Comparison of ENCODE assay signal across 39 cellular contexts in genomic region chrX:96098471-96098870, GRCh38.
"Had no signal": no experiment of that assay in that cellular context is flagged by ENCODE, and none has a peak within 500 bp of the region (broad histone marks: within the 10 kb centered on the region; RNA-seq: fewer than 3 reads in every experiment).

No MANE protein-coding gene starts in this region.

- H3K27ac Mint-ChIP-seq: activated naive CD4-positive, alpha-beta T cell treated with anti-CD3 and anti-CD28 coated beads for 36 hours; activated naive CD4-positive, alpha-beta T cell treated with anti-CD3 and anti-CD28 coated beads, Interleukin-2, amount 10 ng/mL, durations not matched to agents 7 days and 5 days; activated naive CD4-positive, alpha-beta T cell treated with anti-CD3 and anti-CD28 coated beads, Interleukin-2, amount 50 U/mL, for 24 hours; activated naive CD4-positive, alpha-beta T cell treated with anti-CD3 and anti-CD28 coated beads, Interleukin-2, amount 50 U/mL, for 72 hours; activated naive CD8-positive, alpha-beta T cell; activated naive CD8-positive, alpha-beta T cell treated with anti-CD3 and anti-CD28 coated beads for 36 hours; activated naive CD8-positive, alpha-beta T cell treated with anti-CD3 and anti-CD28 coated beads, Interleukin-2, amount 10 ng/mL, durations not matched to agents 7 days and 5 days; activated naive CD8-positive, alpha-beta T cell treated with anti-CD3 and anti-CD28 coated beads, Interleukin-2, amount 50 U/mL, for 24 hours; activated T-cell treated with anti-CD3 and anti-CD28 coated beads, Interleukin-2, amount 50 U/mL, for 24 hours; activated T-cell treated with anti-CD3 and anti-CD28 coated beads, Interleukin-2, amount 50 U/mL, for 72 hours; activated T-helper 1 cell treated with anti-CD3 and anti-CD28 coated beads, Interleukin-12 subunit alpha, Interleukin-12 subunit beta, Interleukin-2, Interleukin-4 antibody, amounts not matched to agents 30 ng/mL and 10 ng/mL and 1 ng/mL, durations not matched to agents 14 hours and 24 hours and 36 hours; activated T-helper 17 cell treated with anti-CD3 and anti-CD28 coated beads, Interleukin-2, amount 50 U/mL, for 72 hours; activated T-helper 2 cell treated with anti-CD3 and anti-CD28 coated beads, Interferon-gamma antibody, Interleukin-2, Interleukin-4, amounts not matched to agents 10 μg/mL and 5 μg/mL and 100 μg/mL, durations not matched to agents 14 hours and 24 hours and 36 hours; brain had no signal

- H3K9me3 ChIP-seq: adrenal gland, ascending aorta, body of pancreas had no signal

- H3K27me3 ChIP-seq: ascending aorta, body of pancreas, brain microvascular endothelial cell, cardiac muscle cell had no signal

- H3K27me3 Mint-ChIP-seq: activated naive CD4-positive, alpha-beta T cell treated with anti-CD3 and anti-CD28 coated beads, Interleukin-2, amount 10 ng/mL, durations not matched to agents 7 days and 5 days; activated naive CD4-positive, alpha-beta T cell treated with anti-CD3 and anti-CD28 coated beads, Interleukin-2, amount 50 U/mL, for 24 hours; activated naive CD8-positive, alpha-beta T cell; activated naive CD8-positive, alpha-beta T cell treated with anti-CD3 and anti-CD28 coated beads for 36 hours; activated naive CD8-positive, alpha-beta T cell treated with anti-CD3 and anti-CD28 coated beads, Interleukin-2, amount 10 ng/mL, durations not matched to agents 7 days and 5 days; activated naive CD8-positive, alpha-beta T cell treated with anti-CD3 and anti-CD28 coated beads, Interleukin-2, amount 50 U/mL, for 24 hours; activated T-helper 17 cell treated with anti-CD3 and anti-CD28 coated beads, Interleukin-2, amount 50 U/mL, for 72 hours; brain; central memory CD8-positive, alpha-beta T cell had no signal

- H3K4me1 Mint-ChIP-seq: activated naive CD4-positive, alpha-beta T cell treated with anti-CD3 and anti-CD28 coated beads, Interleukin-2, amount 10 ng/mL, durations not matched to agents 7 days and 5 days; activated naive CD4-positive, alpha-beta T cell treated with anti-CD3 and anti-CD28 coated beads, Interleukin-2, amount 50 U/mL, for 24 hours; activated naive CD8-positive, alpha-beta T cell treated with anti-CD3 and anti-CD28 coated beads for 36 hours; activated naive CD8-positive, alpha-beta T cell treated with anti-CD3 and anti-CD28 coated beads, Interleukin-2, amount 10 ng/mL, durations not matched to agents 7 days and 5 days; activated naive CD8-positive, alpha-beta T cell treated with anti-CD3 and anti-CD28 coated beads, Interleukin-2, amount 50 U/mL, for 24 hours; activated T-helper 17 cell treated with anti-CD3 and anti-CD28 coated beads, Interleukin-2, amount 50 U/mL, for 72 hours; central memory CD8-positive, alpha-beta T cell had no signal

- H3K4me1 ChIP-seq: adrenal gland, ascending aorta, body of pancreas, breast epithelium had no signal

- H3K36me3 ChIP-seq: adrenal gland, ascending aorta, brain microvascular endothelial cell, breast epithelium, cardiac muscle cell had no signal

- H3K4me3 ChIP-seq: adrenal gland, ascending aorta, body of pancreas, breast epithelium, cardiac muscle cell had no signal

- H3K36me3 Mint-ChIP-seq: activated naive CD4-positive, alpha-beta T cell treated with anti-CD3 and anti-CD28 coated beads, Interleukin-2, amount 10 ng/mL, durations not matched to agents 7 days and 5 days; activated naive CD4-positive, alpha-beta T cell treated with anti-CD3 and anti-CD28 coated beads, Interleukin-2, amount 50 U/mL, for 24 hours; activated naive CD4-positive, alpha-beta T cell treated with anti-CD3 and anti-CD28 coated beads, Interleukin-2, amount 50 U/mL, for 72 hours; activated naive CD8-positive, alpha-beta T cell; activated naive CD8-positive, alpha-beta T cell treated with anti-CD3 and anti-CD28 coated beads for 36 hours; activated naive CD8-positive, alpha-beta T cell treated with anti-CD3 and anti-CD28 coated beads, Interleukin-2, amount 10 ng/mL, durations not matched to agents 7 days and 5 days; brain had no signal

- FAIRE-seq: bronchial epithelial cell, colon had no signal

- DNase-seq: activated effector memory CD4-positive, alpha-beta T cell treated with anti-CD3 and anti-CD28 coated beads, Interleukin-2, amount 50 U/mL, for 16 hours; activated effector memory CD4-positive, alpha-beta T cell treated with Interleukin-2 at 50 U/mL for 16 hours; activated gamma-delta T cell; activated gamma-delta T cell treated with Interleukin-2 at 50 U/mL for 16 hours; activated naive CD4-positive, alpha-beta T cell; activated naive CD4-positive, alpha-beta T cell treated with anti-CD3 and anti-CD28 coated beads for 36 hours; activated naive CD4-positive, alpha-beta T cell treated with anti-CD3 and anti-CD28 coated beads, Interleukin-2, amount 10 ng/mL, durations not matched to agents 7 days and 5 days; activated naive CD4-positive, alpha-beta T cell treated with anti-CD3 and anti-CD28 coated beads, Interleukin-2, amount 50 U/mL, for 16 hours; activated naive CD4-positive, alpha-beta T cell treated with Interleukin-2 at 50 U/mL for 16 hours; activated naive CD8-positive, alpha-beta T cell treated with anti-CD3 and anti-CD28 coated beads for 36 hours; activated naive CD8-positive, alpha-beta T cell treated with anti-CD3 and anti-CD28 coated beads, Interleukin-2, amount 10 ng/mL, durations not matched to agents 7 days and 5 days; activated naive CD8-positive, alpha-beta T cell treated with anti-CD3 and anti-CD28 coated beads, Interleukin-2, amount 50 U/mL, for 24 hours; activated T-cell treated with anti-CD3 and anti-CD28 coated beads, Interleukin-2, amount 50 U/mL, for 24 hours; activated T-cell treated with anti-CD3 and anti-CD28 coated beads, Interleukin-2, amount 50 U/mL, for 4 hours; activated T-cell treated with anti-CD3 and anti-CD28 coated beads, Interleukin-2, amount 50 U/mL, for 48 hours; activated T-cell treated with anti-CD3 and anti-CD28 coated beads, Interleukin-2, amount 50 U/mL, for 72 hours; adrenal gland; amniotic stem cell; amygdala; anterior cingulate cortex; aorta; body of pancreas; brain microvascular endothelial cell; caudate nucleus; central memory CD4-positive, alpha-beta T cell; cerebellar nuclear complex had no signal

- ATAC-seq: activated naive CD4-positive, alpha-beta T cell treated with anti-CD3 and anti-CD28 coated beads, Interleukin-2, amount 50 U/mL, for 72 hours; activated naive CD8-positive, alpha-beta T cell treated with anti-CD3 and anti-CD28 coated beads, Interleukin-2, amount 50 U/mL, for 24 hours; activated T-cell treated with anti-CD3 and anti-CD28 coated beads, Interleukin-2, amount 50 U/mL, for 4 hours; activated T-cell treated with anti-CD3 and anti-CD28 coated beads, Interleukin-2, amount 50 U/mL, for 72 hours; activated T-helper 17 cell treated with anti-CD3 and anti-CD28 coated beads, Interleukin-2, amount 50 U/mL, for 72 hours; body of pancreas had no signal

- H3K4me3 Mint-ChIP-seq: activated naive CD4-positive, alpha-beta T cell treated with anti-CD3 and anti-CD28 coated beads for 36 hours; activated naive CD4-positive, alpha-beta T cell treated with anti-CD3 and anti-CD28 coated beads, Interleukin-2, amount 10 ng/mL, durations not matched to agents 7 days and 5 days; activated naive CD4-positive, alpha-beta T cell treated with anti-CD3 and anti-CD28 coated beads, Interleukin-2, amount 50 U/mL, for 24 hours; activated naive CD8-positive, alpha-beta T cell; activated naive CD8-positive, alpha-beta T cell treated with anti-CD3 and anti-CD28 coated beads for 36 hours; activated naive CD8-positive, alpha-beta T cell treated with anti-CD3 and anti-CD28 coated beads, Interleukin-2, amount 10 ng/mL, durations not matched to agents 7 days and 5 days; activated naive CD8-positive, alpha-beta T cell treated with anti-CD3 and anti-CD28 coated beads, Interleukin-2, amount 50 U/mL, for 24 hours; activated T-cell treated with anti-CD3 and anti-CD28 coated beads, Interleukin-2, amount 50 U/mL, for 24 hours; activated T-cell treated with anti-CD3 and anti-CD28 coated beads, Interleukin-2, amount 50 U/mL, for 4 hours; activated T-cell treated with anti-CD3 and anti-CD28 coated beads, Interleukin-2, amount 50 U/mL, for 72 hours; activated T-helper 1 cell treated with anti-CD3 and anti-CD28 coated beads, Interleukin-12 subunit alpha, Interleukin-12 subunit beta, Interleukin-2, Interleukin-4 antibody, amounts not matched to agents 30 ng/mL and 10 ng/mL and 1 ng/mL, durations not matched to agents 14 hours and 24 hours and 36 hours; activated T-helper 17 cell treated with anti-CD3 and anti-CD28 coated beads, Interleukin-2, amount 50 U/mL, for 72 hours; brain; central memory CD8-positive, alpha-beta T cell had no signal

- H3K9me3 Mint-ChIP-seq: activated naive CD4-positive, alpha-beta T cell treated with anti-CD3 and anti-CD28 coated beads for 36 hours; activated naive CD4-positive, alpha-beta T cell treated with anti-CD3 and anti-CD28 coated beads, Interleukin-2, amount 10 ng/mL, durations not matched to agents 7 days and 5 days; activated naive CD4-positive, alpha-beta T cell treated with anti-CD3 and anti-CD28 coated beads, Interleukin-2, amount 50 U/mL, for 24 hours; activated naive CD8-positive, alpha-beta T cell treated with anti-CD3 and anti-CD28 coated beads for 36 hours; activated naive CD8-positive, alpha-beta T cell treated with anti-CD3 and anti-CD28 coated beads, Interleukin-2, amount 10 ng/mL, durations not matched to agents 7 days and 5 days; activated naive CD8-positive, alpha-beta T cell treated with anti-CD3 and anti-CD28 coated beads, Interleukin-2, amount 50 U/mL, for 24 hours; activated T-cell treated with anti-CD3 and anti-CD28 coated beads, Interleukin-2, amount 50 U/mL, for 24 hours; activated T-cell treated with anti-CD3 and anti-CD28 coated beads, Interleukin-2, amount 50 U/mL, for 4 hours; activated T-cell treated with anti-CD3 and anti-CD28 coated beads, Interleukin-2, amount 50 U/mL, for 72 hours; activated T-helper 17 cell treated with anti-CD3 and anti-CD28 coated beads, Interleukin-2, amount 50 U/mL, for 72 hours; activated T-helper 2 cell treated with anti-CD3 and anti-CD28 coated beads, Interferon-gamma antibody, Interleukin-2, Interleukin-4, amounts not matched to agents 10 μg/mL and 5 μg/mL and 100 μg/mL, durations not matched to agents 14 hours and 24 hours and 36 hours; central memory CD8-positive, alpha-beta T cell had no signal

- H3K27ac ChIP-seq: adrenal gland, ascending aorta, body of pancreas, brain microvascular endothelial cell, breast epithelium, cardiac muscle cell had no signal
